ENCODE assay signal across 21 cellular contexts in the genomic region with DNA sequence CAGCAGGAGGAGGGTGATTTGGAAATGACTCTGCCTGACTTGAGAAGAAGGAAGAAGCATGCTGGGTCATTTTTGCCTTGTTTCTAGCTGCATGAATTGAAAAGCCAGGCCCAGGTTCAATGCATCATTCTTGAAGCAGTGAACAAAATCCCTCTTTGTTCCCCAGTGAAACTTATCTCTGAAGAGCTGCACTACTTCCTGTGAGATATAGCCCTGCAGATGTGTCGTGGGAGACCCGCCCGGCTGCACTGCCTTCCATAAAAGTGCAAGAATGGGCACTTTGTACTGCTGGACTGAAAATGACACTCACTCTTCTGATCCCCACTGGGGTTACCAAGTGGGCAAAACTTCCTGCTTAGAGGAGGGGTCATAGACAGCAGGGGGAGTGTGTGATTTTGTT.
DNase-seq lines count a peak whose midpoint lies in the region; ATAC-seq, FAIRE-seq and TF ChIP-seq lines count a peak whose summit lies in the region.
"Had no signal": no experiment of that assay in that cellular context is flagged by ENCODE, and none has a peak within 500 bp of the region (broad histone marks: within the 10 kb centered on the region; RNA-seq: fewer than 3 reads in every experiment).

No MANE protein-coding gene starts in this region.

- H3K4me3 ChIP-seq in K562 (no peak overlapping the region), right cardiac atrium (ENCODE audit: low read length) (no peak overlapping the region), neural progenitor cell (no peak overlapping the region)
- H3K4me3 ChIP-seq: lung, stomach, uterus had no signal

- no peak overlapping the region for H3K4me3 Mint-ChIP-seq in neural progenitor cell
- H3K4me3 Mint-ChIP-seq in activated T-helper 2 cell treated with anti-CD3 and anti-CD28 coated beads, Interferon-gamma antibody, Interleukin-2, Interleukin-4, amounts not matched to agents 10 μg/mL and 5 μg/mL and 100 μg/mL, durations not matched to agents 14 hours and 24 hours and 36 hours (ENCODE audit: low read depth), result no peak overlapping the region
- H3K4me3 Mint-ChIP-seq: activated naive CD8-positive, alpha-beta T cell treated with anti-CD3 and anti-CD28 coated beads, Interleukin-2, amount 50 U/mL, for 24 hours; H9; T-helper 2 cell treated with Interferon-gamma antibody and Interleukin-4, amounts not matched to agents 5 μg/mL and 100 μg/mL, for 36 hours had no signal

- no peak for TF ChIP-seq RAD21 in K562 (CRISPR knock-in tag; conservative IDR thresholded peaks at IDR 0.05 in 1 of 2, IDR thresholded peaks at IDR 0.05 in 1 of 2)

- CTCF ChIA-PET in K562 (lab: Yijun Ruan, JAX; ENCODE audit: low intra/inter-chr PET ratio), result no interaction called here

- H3K4me2 ChIP-seq in K562 (ENCODE audit: insufficient read depth, low read length), result no peak overlapping the region; the same call in 1 of the 2 replicates
- H3K4me2 ChIP-seq in neural progenitor cell, result no peak overlapping the region

- H3K27me3 ChIP-seq in K562 (ENCODE audit: control insufficient read depth in 2 of 2, insufficient read depth in 2 of 2, low read length in 2 of 2) (peaks cover 4 to 5% of the 10 kb centered on the region in 2 experiments; a peak in 2 of 5 replicates), right cardiac atrium (ENCODE audit: control insufficient read depth, insufficient read depth) (no peaks in the 10 kb centered on the region), neural progenitor cell (no peaks in the 10 kb centered on the region)
- H3K27me3 ChIP-seq: stomach, uterus had no signal

- in situ Hi-C loops in K562 (cut with MboI), result no loop called here

- peaks cover 10% of the 10 kb centered on the region for H3K4me1 Mint-ChIP-seq in neural progenitor cell
- H3K4me1 Mint-ChIP-seq in activated T-helper 2 cell treated with anti-CD3 and anti-CD28 coated beads, Interferon-gamma antibody, Interleukin-2, Interleukin-4, amounts not matched to agents 10 μg/mL and 5 μg/mL and 100 μg/mL, durations not matched to agents 14 hours and 24 hours and 36 hours (ENCODE audit: low read depth), result no peaks in the 10 kb centered on the region

- H3K27ac Mint-ChIP-seq in neural progenitor cell, result peak overlapping the region; percentile 14
- no peak overlapping the region for H3K27ac Mint-ChIP-seq in activated T-helper 2 cell treated with anti-CD3 and anti-CD28 coated beads, Interferon-gamma antibody, Interleukin-2, Interleukin-4, amounts not matched to agents 10 μg/mL and 5 μg/mL and 100 μg/mL, durations not matched to agents 14 hours and 24 hours and 36 hours
- H3K27ac Mint-ChIP-seq: activated naive CD8-positive, alpha-beta T cell treated with anti-CD3 and anti-CD28 coated beads, Interleukin-2, amount 50 U/mL, for 24 hours; H9; T-helper 2 cell treated with Interferon-gamma antibody and Interleukin-4, amounts not matched to agents 5 μg/mL and 100 μg/mL, for 36 hours had no signal

- no peak for TF ChIP-seq EP300 in K562 (IDR thresholded peaks at IDR 0.05; ENCODE audit: low read length)

- no peaks in the 10 kb centered on the region for H3K36me3 ChIP-seq in K562 (ENCODE audit: control insufficient read depth, insufficient read depth, low read length)
- no peaks in the 10 kb centered on the region for H3K36me3 ChIP-seq in neural progenitor cell
- H3K36me3 ChIP-seq: stomach, uterus had no signal

- no peak overlapping the region for H3K27ac ChIP-seq in K562 (ENCODE audit: extremely low read depth, low read depth, low read length)
- H3K27ac ChIP-seq in right cardiac atrium (ENCODE audit: low read length), result no peak overlapping the region
- H3K27ac ChIP-seq in neural progenitor cell, result no peak overlapping the region
- H3K27ac ChIP-seq: stomach, uterus had no signal

- no peak overlapping the region for H2AFZ ChIP-seq in K562 (ENCODE audit: low read depth, low read length)
- no peak overlapping the region for H2AFZ ChIP-seq in neural progenitor cell (replicated peaks)

- WGBS in K562 (ENCODE audit: insufficient coverage, low coverage, missing lambda C conversion rate), result 0% methylated on average over 3 of the region's 3 CpGs
- WGBS in right cardiac atrium, result 11% methylated on average over 3 of the region's 3 CpGs

- no peaks in the 10 kb centered on the region for H3F3A ChIP-seq in neural progenitor cell (ENCODE audit: low read depth)

- no TSS peak for BruUV-seq in K562 (replicated peaks; lab: Mats Ljungman, UMichigan)

- TF ChIP-seq POLR2A in K562 (conservative IDR thresholded peaks at IDR 0.05), result no peak

- no peak overlapping the region for H3K9ac ChIP-seq in K562 (ENCODE audit: insufficient read depth in 1 of 2, low read depth in 2 of 2, low read length in 2 of 2)
- no peak overlapping the region for H3K9ac ChIP-seq in neural progenitor cell

- FAIRE-seq in K562 (lab: Jason Lieb, UNC), result no peak
- FAIRE-seq: GM18507 had no signal

- H3K9me3 Mint-ChIP-seq in neural progenitor cell, result peaks cover 2% of the 10 kb centered on the region
- H3K9me3 Mint-ChIP-seq in activated T-helper 2 cell treated with anti-CD3 and anti-CD28 coated beads, Interferon-gamma antibody, Interleukin-2, Interleukin-4, amounts not matched to agents 10 μg/mL and 5 μg/mL and 100 μg/mL, durations not matched to agents 14 hours and 24 hours and 36 hours, result no peaks in the 10 kb centered on the region
- H3K9me3 Mint-ChIP-seq: activated naive CD8-positive, alpha-beta T cell treated with anti-CD3 and anti-CD28 coated beads, Interleukin-2, amount 50 U/mL, for 24 hours; H9; T-helper 2 cell treated with Interferon-gamma antibody and Interleukin-4, amounts not matched to agents 5 μg/mL and 100 μg/mL, for 36 hours had no signal

- no peaks in the 10 kb centered on the region for H3K36me3 Mint-ChIP-seq in neural progenitor cell
- no peaks in the 10 kb centered on the region for H3K36me3 Mint-ChIP-seq in activated T-helper 2 cell treated with anti-CD3 and anti-CD28 coated beads, Interferon-gamma antibody, Interleukin-2, Interleukin-4, amounts not matched to agents 10 μg/mL and 5 μg/mL and 100 μg/mL, durations not matched to agents 14 hours and 24 hours and 36 hours (ENCODE audit: low read depth)

- H3K9me3 ChIP-seq in K562 (replicated peaks; ENCODE audit: control insufficient read depth, insufficient read depth, low read depth, low read length), result no peaks in the 10 kb centered on the region
- H3K9me3 ChIP-seq in right cardiac atrium (ENCODE audit: control insufficient read depth, low read length), result no peaks in the 10 kb centered on the region
- H3K9me3 ChIP-seq in neural progenitor cell (ENCODE audit: low read depth), result no peaks in the 10 kb centered on the region
- H3K9me3 ChIP-seq: stomach, uterus had no signal

- no peaks in the 10 kb centered on the region for H3K27me3 Mint-ChIP-seq in neural progenitor cell (ENCODE audit: insufficient read depth, low read depth)
- peaks cover 7% of the 10 kb centered on the region for H3K27me3 Mint-ChIP-seq in activated T-helper 2 cell treated with anti-CD3 and anti-CD28 coated beads, Interferon-gamma antibody, Interleukin-2, Interleukin-4, amounts not matched to agents 10 μg/mL and 5 μg/mL and 100 μg/mL, durations not matched to agents 14 hours and 24 hours and 36 hours (ENCODE audit: low read depth)

- ATAC-seq in K562 (peak; percentile 43; the same call in 1 of the 3 replicates), right cardiac atrium (peak; percentile 80), GM21528 (IDR thresholded peaks at IDR 0.05; ENCODE audit: low FRiP score, unreplicated experiment) (no peak)
- ATAC-seq: activated naive CD8-positive, alpha-beta T cell treated with anti-CD3 and anti-CD28 coated beads, Interleukin-2, amount 50 U/mL, for 24 hours had no signal

- no peaks in the 10 kb centered on the region for H3K9me1 ChIP-seq in K562 (ENCODE audit: control insufficient read depth, insufficient read depth, low read length)

- POLR2A ChIA-PET in K562 (lab: Yijun Ruan, JAX), result no interaction called here

- H4K20me1 ChIP-seq in K562 (replicated peaks; ENCODE audit: control insufficient read depth, insufficient read depth, low read length), result no peaks in the 10 kb centered on the region
- H4K20me1 ChIP-seq in neural progenitor cell (ENCODE audit: low read depth), result no peaks in the 10 kb centered on the region

- intact Hi-C loops in K562 (cut with micrococcal nuclease) (no loop called here), right cardiac atrium (cut with DNase I) (no loop called here)
- intact Hi-C loops in activated T-helper 2 cell treated with anti-CD3 and anti-CD28 coated beads, Interferon-gamma antibody, Interleukin-2, Interleukin-4, amounts not matched to agents 10 μg/mL and 5 μg/mL and 100 μg/mL, durations not matched to agents 14 hours and 24 hours and 36 hours (cut with micrococcal nuclease), result no loop called here

- TF ChIP-seq CTCF in K562 (IDR thresholded peaks at IDR 0.05 in 2 of 3, conservative IDR thresholded peaks at IDR 0.05 in 1 of 3; ENCODE audit: insufficient read depth in 2 of 3, low read depth in 1 of 3, low read length in 3 of 3), result no peak
- TF ChIP-seq CTCF in neural progenitor cell (IDR thresholded peaks at IDR 0.05), result no peak

- H3K79me2 ChIP-seq in K562 (ENCODE audit: control insufficient read depth, insufficient read depth, low read length) (no peaks in the 10 kb centered on the region), neural progenitor cell (ENCODE audit: low read depth) (no peaks in the 10 kb centered on the region)

- H3K4me1 ChIP-seq in K562 (replicated peaks in 1 of 2; ENCODE audit: control insufficient read depth in 2 of 2, insufficient read depth in 2 of 2, low read length in 2 of 2) (peaks cover 0 to 2% of the 10 kb centered on the region in 2 experiments; a peak in 1 of 5 replicates), right cardiac atrium (ENCODE audit: control insufficient read depth, insufficient read depth, low read length) (no peaks in the 10 kb centered on the region), neural progenitor cell (no peaks in the 10 kb centered on the region)
- H3K4me1 ChIP-seq: uterus had no signal

- DNase-seq in HT1080 (ENCODE audit: low read depth) (peak; percentile 58), K562 (ENCODE audit: extremely low read depth in 1 of 4, low spot score in 3 of 4) (peak in 2 of 4 experiments; percentile 10 to 37), right cardiac atrium (peak; percentile 15 to 65 (median 56)), neural progenitor cell (ENCODE audit: low spot score) (no peak), HCEC 1CT (no peak), NCI-H1092 treated with DMSO at 0.1 percent for 48 hours (lab: John Stamatoyannopoulos, UW) (no peak)
- DNase-seq in activated T-helper 2 cell treated with anti-CD3 and anti-CD28 coated beads, Interferon-gamma antibody, Interleukin-2, Interleukin-4, amounts not matched to agents 10 μg/mL and 5 μg/mL and 100 μg/mL, durations not matched to agents 14 hours and 24 hours and 36 hours (ENCODE audit: low spot score), result no peak
- DNase-seq: activated CD4-positive, alpha-beta T cell treated with anti-CD3 and anti-CD28 coated beads for 1 hour; activated naive CD8-positive, alpha-beta T cell treated with anti-CD3 and anti-CD28 coated beads, Interleukin-2, amount 50 U/mL, for 24 hours; dermis blood vessel endothelial cell; DND-41; H9; KBM-7; NCI-H69; retina; stomach; uterus had no signal

TF ChIP-seq in K562, 482 proteins besides CTCF, POLR2A, EP300 and RAD21 (continues in another document):
- TF ChIP-seq FIP1L1 (IDR thresholded peaks at IDR 0.05; ENCODE audit: low read depth, low read length, poor library complexity, severe bottlenecking), result no peak
- peak; percentile 57 for TF ChIP-seq GABPA (tag; conservative IDR thresholded peaks at IDR 0.05; ENCODE audit: low read depth)
- no peak for TF ChIP-seq ZFP30 (CRISPR knock-in tag; IDR thresholded peaks at IDR 0.05; ENCODE audit: borderline replicate concordance)
- TF ChIP-seq LEF1 (IDR thresholded peaks at IDR 0.05), result no peak

Comparison
In these comparisons a context has a peak if more than half of its experiments do, and no peak if none do; other contexts are left out.
1. DNase-seq: peak in HT1080 (single experiment) and right cardiac atrium (3 of 3); none in neural progenitor cell (single experiment), HCEC 1CT (single experiment), activated T-helper 2 cell treated with anti-CD3 and anti-CD28 coated beads, Interferon-gamma antibody, Interleukin-2, Interleukin-4, amounts not matched to agents 10 μg/mL and 5 μg/mL and 100 μg/mL, durations not matched to agents 14 hours and 24 hours and 36 hours (single experiment) and NCI-H1092 treated with DMSO at 0.1 percent for 48 hours (single experiment).